ENCODE assay signal across 9 cellular contexts in genomic region chr17:77869665-77870132, GRCh38.
DNase-seq lines count a peak whose midpoint lies in the region; ATAC-seq and TF ChIP-seq lines count a peak whose summit lies in the region.
"Had no signal": no experiment of that assay in that cellular context is flagged by ENCODE, and none has a peak within 500 bp of the region (broad histone marks: within the 10 kb centered on the region; RNA-seq: fewer than 3 reads in every experiment).

No MANE protein-coding gene starts in this region.

- peaks cover 35 to 70% (median 45%) of the 10 kb centered on the region in 4 donors for H3K4me1 Mint-ChIP-seq in CD4-positive, alpha-beta memory T cell
- H3K4me1 Mint-ChIP-seq in central memory CD8-positive, alpha-beta T cell = peaks cover 34% of the 10 kb centered on the region

- no peaks in the 10 kb centered on the region for H3K36me3 ChIP-seq in CD4-positive, alpha-beta memory T cell (ENCODE audit: insufficient read depth, low read length)

- H3K4me1 ChIP-seq in CD4-positive, alpha-beta memory T cell (ENCODE audit: insufficient read depth, low read length) = peaks cover 45% of the 10 kb centered on the region

- ATAC-seq in GM19452 (IDR thresholded peaks at IDR 0.05; ENCODE audit: unreplicated experiment) (peak; percentile 89), HG03378 (IDR thresholded peaks at IDR 0.05; ENCODE audit: unreplicated experiment) (peak; percentile 85)
- peak; percentile 83 for ATAC-seq in central memory CD8-positive, alpha-beta T cell (replicated peaks; ENCODE audit: extremely low read depth, poor library complexity, severe bottlenecking)

- intact Hi-C loops in CD4-positive, alpha-beta memory T cell (cut with micrococcal nuclease) = no loop called here

- no peak overlapping the region for H3K27ac ChIP-seq in CD4-positive, alpha-beta memory T cell (ENCODE audit: low read depth, low read length)
- H3K27ac ChIP-seq: testis had no signal

- H3K27me3 ChIP-seq in CD4-positive, alpha-beta memory T cell (ENCODE audit: insufficient read depth, low read length) = no peaks in the 10 kb centered on the region
- H3K27me3 ChIP-seq: testis had no signal

- no peaks in the 10 kb centered on the region for H3K27me3 Mint-ChIP-seq in CD4-positive, alpha-beta memory T cell
- H3K27me3 Mint-ChIP-seq in central memory CD8-positive, alpha-beta T cell = no peaks in the 10 kb centered on the region

- DNase-seq in CD4-positive, alpha-beta memory T cell = no peak
- DNase-seq in central memory CD8-positive, alpha-beta T cell (ENCODE audit: low spot score in 2 of 2) = peak in 1 of 2 donors; percentile 44
- DNase-seq in NCI-H226 (no peak), NCI-H1105 treated with DMSO at 0.1 percent for 48 hours (lab: John Stamatoyannopoulos, UW) (no peak), HEK293T (ENCODE audit: extremely low spot score) (no peak), C1 segment of cervical spinal cord (lab: John Stamatoyannopoulos, UW) (no peak)
- DNase-seq: testis had no signal

- no peaks in the 10 kb centered on the region for H3K36me3 Mint-ChIP-seq in CD4-positive, alpha-beta memory T cell
- H3K36me3 Mint-ChIP-seq in central memory CD8-positive, alpha-beta T cell (ENCODE audit: insufficient read depth) = peaks cover 2% of the 10 kb centered on the region

- H3K9me3 ChIP-seq in CD4-positive, alpha-beta memory T cell (ENCODE audit: control insufficient read depth in 1 of 2, low read length in 2 of 2) = no peaks in the 10 kb centered on the region
- H3K9me3 ChIP-seq: testis had no signal

- CTCF ChIA-PET in CD4-positive, alpha-beta memory T cell (lab: Charles Lee; ENCODE audit: partially characterized antibody) = no interaction called here
- CTCF ChIA-PET in HEK293T (lab: Yijun Ruan, JAX) = no interaction called here

- no peaks in the 10 kb centered on the region for H3K9me3 Mint-ChIP-seq in CD4-positive, alpha-beta memory T cell
- no peaks in the 10 kb centered on the region for H3K9me3 Mint-ChIP-seq in central memory CD8-positive, alpha-beta T cell

- peak overlapping the region in 7 of 8 donors; percentile 1 to 78 (median 72) for H3K4me3 Mint-ChIP-seq in CD4-positive, alpha-beta memory T cell
- H3K4me3 Mint-ChIP-seq in central memory CD8-positive, alpha-beta T cell = peak overlapping the region; percentile 67

- H3K27ac Mint-ChIP-seq in CD4-positive, alpha-beta memory T cell = peak overlapping the region in 6 of 7 donors; percentile 24 to 87 (median 46)
- H3K27ac Mint-ChIP-seq in central memory CD8-positive, alpha-beta T cell (ENCODE audit: low read depth) = peak overlapping the region; percentile 85

- no peak overlapping the region for H3K4me3 ChIP-seq in CD4-positive, alpha-beta memory T cell (ENCODE audit: low read length in 2 of 2)
- H3K4me3 ChIP-seq: testis had no signal

- POLR2A ChIA-PET in CD4-positive, alpha-beta memory T cell (lab: Charles Lee; ENCODE audit: partially characterized antibody) = interaction anchor here (0.8 to 3.0 kb wide), 7 partner anchors 11 to 91 kb away, joined by 3 to 23 read pairs (median 7); partner anchors contain the start of gene TNRC6C
- POLR2A ChIA-PET in HEK293T (lab: Yijun Ruan, JAX) = interaction anchor here (1.4 kb wide), 1 partner anchor 89 kb away, joined by 6 read pairs; the partner anchor contains the start of gene TNRC6C

TF ChIP-seq in HEK293T, 16 proteins besides CTCF, POLR2A, EP300 and RAD21:
- TF ChIP-seq L3MBTL2 (conservative IDR thresholded peaks at IDR 0.05) (no peak), HDGF (IDR thresholded peaks at IDR 0.05; ENCODE audit: borderline replicate concordance) (no peak), LEF1 (IDR thresholded peaks at IDR 0.05; ENCODE audit: borderline replicate concordance) (no peak), ZNF384 (IDR thresholded peaks at IDR 0.05) (no peak), FOXA1 (IDR thresholded peaks at IDR 0.05) (no peak), ELF4 (IDR thresholded peaks at IDR 0.05) (no peak), BHLHE40 (IDR thresholded peaks at IDR 0.05; ENCODE audit: borderline replicate concordance) (no peak)
